ENCODE assay signal across 8 cellular contexts in genomic region chr6:8435093-8435844, GRCh38. TPM values are rescaled to one million over a fixed set of nuclear protein-coding genes. Genes with fewer than 3 reads are reported as not detected.
DNase-seq lines count a peak whose midpoint lies in the region; ATAC-seq, FAIRE-seq and TF ChIP-seq lines count a peak whose summit lies in the region.

SLC35B3 (minus strand) TSS chr6:8435545.

- H3K4me1 ChIP-seq in keratinocyte (ENCODE audit: control insufficient read depth, extremely low read depth, insufficient read depth, low read length), result peaks cover 21% of the 10 kb centered on the region

- dilution Hi-C loops in keratinocyte (cut with MboI; ENCODE audit: extremely low pct_ligation_motif_present, low sequenced_read_pairs), result no loop called here

- no peaks in the 10 kb centered on the region for H3K9me1 ChIP-seq in keratinocyte (ENCODE audit: control insufficient read depth, extremely low read depth, insufficient read depth, low read length)

- TF ChIP-seq POLR2A in GM19193 (IDR thresholded peaks at IDR 0.05; ENCODE audit: extremely low read depth, insufficient read depth, insufficient read length), result peak; percentile 90

- H4K20me1 ChIP-seq in keratinocyte (ENCODE audit: control insufficient read depth, extremely low read depth, insufficient read depth, low read length), result no peaks in the 10 kb centered on the region

- H3K4me3 ChIP-seq in keratinocyte (ENCODE audit: control insufficient read depth in 2 of 3, extremely low read depth in 1 of 3, insufficient read depth in 2 of 3, low read depth in 1 of 3, low read length in 3 of 3), result peak within 1 kb of the TSS; percentile 90 to 98 (median 98)

- peak; percentile 98 for ATAC-seq in HG03432 (IDR thresholded peaks at IDR 0.05; ENCODE audit: unreplicated experiment)

- peak within 1 kb of the TSS; percentile 99 for H2AFZ ChIP-seq in keratinocyte (ENCODE audit: control insufficient read depth, low read length)

- peak within 1 kb of the TSS; percentile 95 for H3K27ac ChIP-seq in keratinocyte (ENCODE audit: control insufficient read depth, insufficient read depth, low read length)

- peak within 1 kb of the TSS; percentile 99 for H3K4me2 ChIP-seq in keratinocyte (ENCODE audit: control insufficient read depth, extremely low read depth, insufficient read depth, low read depth, low read length)

- H3K36me3 ChIP-seq in keratinocyte (ENCODE audit: control insufficient read depth in 2 of 2, extremely low read depth in 1 of 2, insufficient read depth in 2 of 2, low read length in 2 of 2), result peaks cover 0 to 11% of the 10 kb centered on the region in 2 experiments

- peak within 1 kb of the TSS; percentile 97 for H3K9ac ChIP-seq in keratinocyte (ENCODE audit: control insufficient read depth, extremely low read depth, insufficient read depth, low read length)

- no peak for TF ChIP-seq CTCF in keratinocyte (optimal IDR thresholded peaks at IDR 0.05 in 1 of 3, IDR thresholded peaks at IDR 0.05 in 1 of 3, conservative IDR thresholded peaks at IDR 0.05 in 1 of 3; ENCODE audit: extremely low read depth in 1 of 3, insufficient read depth in 2 of 3, low read length in 3 of 3)

- DNase-seq in AML-193 (lab: John Stamatoyannopoulos, UW), result peak; percentile 91
- DNase-seq in NCI-H460 (ENCODE audit: extremely low read depth, low read depth), result peak; percentile 87
- peak; percentile 100 for DNase-seq in activated CD4-positive, CD25-positive, alpha-beta regulatory T cell treated with anti-CD3 and anti-CD28 coated beads, Interleukin-2, amount 50 U/mL, for 72 hours
- DNase-seq in cerebellar nuclear complex (lab: John Stamatoyannopoulos, UW), result peak; percentile 21 to 79
- DNase-seq in keratinocyte (ENCODE audit: low read depth, low spot score), result peak; percentile 57
- peak; percentile 92 to 98 (median 94) for DNase-seq in stimulated activated CD4-positive, alpha-beta T cell treated with anti-CD3 and anti-CD28 coated beads, Interleukin-12 subunit alpha, Interleukin-12 subunit beta, amount 100 ng/mL, for 48 hours (ENCODE audit: low read depth in 2 of 3, low spot score in 1 of 3)

- no peak for FAIRE-seq in keratinocyte (lab: Jason Lieb, UNC)

- H3K79me2 ChIP-seq in keratinocyte (ENCODE audit: control insufficient read depth, insufficient read depth, low read length), result peaks cover 43% of the 10 kb centered on the region

- H3K27me3 ChIP-seq in keratinocyte (ENCODE audit: control insufficient read depth, extremely low read depth, insufficient read depth, low read length), result no peaks in the 10 kb centered on the region

- no peaks in the 10 kb centered on the region for H3K9me3 ChIP-seq in keratinocyte (ENCODE audit: control insufficient read depth, low read depth, low read length)

RNA-seq across cellular contexts. Expression of gene SLC35B3, which starts in this region (rescaled TPM):
- 8.3 and 11.0 TPM in 2 replicates for total RNA-seq in NCI-H460 (2014; rRNA removed; shearing (Covaris generic))
- 3.9 and 9.3 TPM in 2 replicates for polyA plus RNA-seq in NCI-H460 (2014; cell fraction: nucleus; rRNA removed)
- polyA plus RNA-seq in keratinocyte, result 17.5 to 30.6 TPM (median 22.0 TPM) in 3 replicates
- polyA plus RNA-seq in keratinocyte (2011; ENCODE audit: low read depth), result 12.6 TPM
- 17.8 and 29.4 TPM in 2 replicates for polyA plus RNA-seq in keratinocyte (2011; cell fraction: cytosol; rRNA removed)
- 20.5 and 25.5 TPM in 2 replicates for polyA plus RNA-seq in keratinocyte (2011; cell fraction: nucleus; rRNA removed)
- polyA plus RNA-seq in keratinocyte (2012; ENCODE audit: low replicate concordance), result 13.4 and 21.2 TPM in 2 replicates
- 4.3 to 16.9 TPM (median 8.6 TPM) in 3 replicates for polyA minus RNA-seq in keratinocyte
- polyA minus RNA-seq in keratinocyte (2011; cell fraction: cytosol; rRNA and poly(A)+ RNA removed), result 9.6 TPM
- polyA minus RNA-seq in keratinocyte (2011; cell fraction: nucleus; rRNA and poly(A)+ RNA removed), result 7.6 and 13.6 TPM in 2 replicates

Comparison
In these comparisons a context has a peak if more than half of its experiments do, and no peak if none do; other contexts are left out.
1. Peak in every context shown above with its lines: DNase-seq, ATAC-seq, H3K4me3 ChIP-seq and H3K27ac ChIP-seq.
2. DNase-seq: peak in every context shown above with its lines; median percentile 100 in activated CD4-positive, CD25-positive, alpha-beta regulatory T cell treated with anti-CD3 and anti-CD28 coated beads, Interleukin-2, amount 50 U/mL, for 72 hours; 94 in stimulated activated CD4-positive, alpha-beta T cell treated with anti-CD3 and anti-CD28 coated beads, Interleukin-12 subunit alpha, Interleukin-12 subunit beta, amount 100 ng/mL, for 48 hours; 91 in AML-193; 87 in NCI-H460; 57 in keratinocyte; 50 in cerebellar nuclear complex.